1 cellular context compared by ENCODE assay signal in genomic region chr11:6234314-6235031, GRCh38.
A peak's percentile ranks its signal among the peaks of the same experiment; 100 is the strongest.
TF ChIP-seq lines count a peak whose summit lies in the region.

Gene FHIP1B (minus strand): TSS chr11:6234636. CDS start chr11:6224516, 10,120 bp downstream.

TF ChIP-seq in HepG2, 621 proteins besides CTCF, POLR2A, EP300 and RAD21 (continued from another document and continues in another):
- no peak for TF ChIP-seq ZNF800 (CRISPR knock-in tag; IDR thresholded peaks at IDR 0.05)
- no peak for TF ChIP-seq SIN3B (IDR thresholded peaks at IDR 0.05; ENCODE audit: low read length)
- TF ChIP-seq ZBTB1 (CRISPR knock-in tag; IDR thresholded peaks at IDR 0.05; ENCODE audit: borderline replicate concordance), result no peak
- no peak for TF ChIP-seq ZNF431 (CRISPR knock-in tag; IDR thresholded peaks at IDR 0.05; ENCODE audit: borderline replicate concordance, low read depth)
- no peak for TF ChIP-seq ZNF224 (CRISPR knock-in tag; IDR thresholded peaks at IDR 0.05)
- no peak for TF ChIP-seq TAF15 (IDR thresholded peaks at IDR 0.05; ENCODE audit: low read depth, low read length, poor library complexity, severe bottlenecking)
- no peak for TF ChIP-seq ZNF407 (CRISPR knock-in tag; IDR thresholded peaks at IDR 0.05; ENCODE audit: not compliant biosample characterization)
- no peak for TF ChIP-seq REXO4 (CRISPR knock-in tag; IDR thresholded peaks at IDR 0.05; ENCODE audit: borderline replicate concordance)
- TF ChIP-seq ATF2 (CRISPR knock-in tag; IDR thresholded peaks at IDR 0.05), result peak; percentile 61; the same call in 1 of the 2 replicates
- peak; percentile 94 for TF ChIP-seq SP4 (CRISPR knock-in tag; IDR thresholded peaks at IDR 0.05)
- TF ChIP-seq ZIK1 (CRISPR knock-in tag; IDR thresholded peaks at IDR 0.05; ENCODE audit: borderline replicate concordance, low read depth), result peak; percentile 52; the same call in 1 of the 2 replicates
- TF ChIP-seq ZSCAN22 (CRISPR knock-in tag; IDR thresholded peaks at IDR 0.05), result peak; percentile 81
- no peak for TF ChIP-seq ZNF432 (CRISPR knock-in tag; IDR thresholded peaks at IDR 0.05; ENCODE audit: borderline replicate concordance)
- no peak for TF ChIP-seq PRDM15 (CRISPR knock-in tag; IDR thresholded peaks at IDR 0.05)
- TF ChIP-seq CREB3 (CRISPR knock-in tag; IDR thresholded peaks at IDR 0.05), result no peak
- TF ChIP-seq HNF1B (CRISPR knock-in tag; IDR thresholded peaks at IDR 0.05), result peak; percentile 29; the same call in 1 of the 2 replicates
- 0 out of 2 replicates have a peak, but pooled peaks have one; percentile 14 for TF ChIP-seq GABPA (IDR thresholded peaks at IDR 0.05; ENCODE audit: low read depth, low read length)
- TF ChIP-seq GABPA (CRISPR knock-in tag; IDR thresholded peaks at IDR 0.05; ENCODE audit: low read depth), result no peak
- TF ChIP-seq CEBPG (CRISPR knock-in tag; IDR thresholded peaks at IDR 0.05), result peak; percentile 53; the same call in 1 of the 2 replicates
- no peak for TF ChIP-seq NCOA5 (CRISPR knock-in tag; IDR thresholded peaks at IDR 0.05)
- peak; percentile 31; the same call in 1 of the 2 replicates for TF ChIP-seq KDM5B (CRISPR knock-in tag; IDR thresholded peaks at IDR 0.05; ENCODE audit: borderline replicate concordance)
- peak; percentile 4; the same call in 1 of the 2 replicates for TF ChIP-seq RXRB (CRISPR knock-in tag; IDR thresholded peaks at IDR 0.05; ENCODE audit: borderline replicate concordance)
- TF ChIP-seq BHLHE40 (IDR thresholded peaks at IDR 0.05; ENCODE audit: low read length), result no peak
- TF ChIP-seq ATAD3A (CRISPR knock-in tag; IDR thresholded peaks at IDR 0.05), result no peak
- no peak for TF ChIP-seq IRX3 (CRISPR knock-in tag; IDR thresholded peaks at IDR 0.05; ENCODE audit: borderline replicate concordance, low read depth)
- TF ChIP-seq ZNF276 (CRISPR knock-in tag; IDR thresholded peaks at IDR 0.05; ENCODE audit: low read depth), result peak; percentile 75; the same call in 1 of the 2 replicates
- no peak for TF ChIP-seq ZNF644 (CRISPR knock-in tag; IDR thresholded peaks at IDR 0.05; ENCODE audit: low read depth)
- no peak for TF ChIP-seq GATAD2A (CRISPR knock-in tag; IDR thresholded peaks at IDR 0.05)
- TF ChIP-seq ETV6 (CRISPR knock-in tag; conservative IDR thresholded peaks at IDR 0.05), result 0 out of 2 replicates have a peak, but pooled peaks have one; percentile 48
- no peak for TF ChIP-seq NR2F2 (IDR thresholded peaks at IDR 0.05; ENCODE audit: borderline replicate concordance, low read depth)
- no peak for TF ChIP-seq SP1 (IDR thresholded peaks at IDR 0.05)
- TF ChIP-seq SP1 (CRISPR knock-in tag; IDR thresholded peaks at IDR 0.05), result peak; percentile 73
- TF ChIP-seq TCF12 (IDR thresholded peaks at IDR 0.05), result no peak
- TF ChIP-seq TCF12 (CRISPR knock-in tag; IDR thresholded peaks at IDR 0.05), result no peak
- no peak; the same call in 1 of the 2 replicates for TF ChIP-seq ZGPAT (CRISPR knock-in tag; IDR thresholded peaks at IDR 0.05)
- peak; percentile 82; the same call in 1 of the 2 replicates for TF ChIP-seq CHCHD3 (CRISPR knock-in tag; IDR thresholded peaks at IDR 0.05)
- no peak for TF ChIP-seq NCOA2 (CRISPR knock-in tag; IDR thresholded peaks at IDR 0.05)
- peak; percentile 86 for TF ChIP-seq NFYC (CRISPR knock-in tag; IDR thresholded peaks at IDR 0.05)
- TF ChIP-seq ZSCAN21 (CRISPR knock-in tag; IDR thresholded peaks at IDR 0.05; ENCODE audit: borderline replicate concordance), result no peak
- TF ChIP-seq PRPF4 (IDR thresholded peaks at IDR 0.05; ENCODE audit: low read depth, low read length, poor library complexity, severe bottlenecking), result no peak
